1 cellular context compared by ENCODE assay signal in the genomic region with DNA sequence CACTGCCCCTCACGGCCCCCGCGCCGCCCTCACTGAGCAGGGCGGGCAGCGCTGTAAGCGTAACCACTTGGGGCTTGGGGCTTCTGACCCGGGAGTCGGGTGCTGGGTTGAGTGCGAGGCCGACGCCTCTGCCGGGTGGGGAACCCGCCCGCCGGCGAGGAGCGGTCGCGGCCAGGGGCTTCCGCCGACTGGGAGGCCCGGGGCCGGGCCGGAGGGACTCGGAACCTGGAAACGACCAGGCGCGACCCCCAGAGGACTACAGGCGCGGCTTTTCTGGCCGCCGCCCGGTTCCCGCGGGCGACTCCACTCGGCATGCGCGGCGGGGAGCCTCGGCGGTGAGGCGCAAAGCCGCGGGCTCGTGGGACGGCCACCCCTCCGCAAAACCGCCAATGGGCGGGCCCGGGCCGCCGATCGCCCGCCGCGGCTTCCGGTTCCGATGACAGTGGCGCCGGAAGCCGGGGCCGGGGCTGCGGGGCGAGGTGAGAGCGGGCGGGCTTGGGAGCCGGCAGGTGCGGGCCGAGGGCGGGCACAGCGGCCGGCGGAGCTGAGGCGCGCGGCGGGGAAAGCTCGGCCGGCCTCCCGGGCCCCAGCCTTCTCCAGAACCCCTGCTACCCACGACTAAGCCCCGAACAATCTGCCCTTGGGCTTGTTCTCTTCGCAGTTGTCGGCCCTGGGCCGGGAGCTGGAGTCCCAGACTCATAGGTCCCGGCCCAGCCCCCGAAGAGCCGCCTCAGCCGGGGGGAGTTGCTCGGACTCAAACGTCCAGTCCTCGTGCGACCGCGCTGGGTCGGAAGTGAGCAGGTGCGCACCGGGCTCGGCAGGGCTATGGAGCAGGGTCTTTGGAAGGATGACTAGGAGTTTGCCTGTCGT.
A peak's percentile ranks its signal among the peaks of the same experiment; 100 is the strongest.
TF ChIP-seq lines count a peak whose summit lies in the region.

A gene with protein sequence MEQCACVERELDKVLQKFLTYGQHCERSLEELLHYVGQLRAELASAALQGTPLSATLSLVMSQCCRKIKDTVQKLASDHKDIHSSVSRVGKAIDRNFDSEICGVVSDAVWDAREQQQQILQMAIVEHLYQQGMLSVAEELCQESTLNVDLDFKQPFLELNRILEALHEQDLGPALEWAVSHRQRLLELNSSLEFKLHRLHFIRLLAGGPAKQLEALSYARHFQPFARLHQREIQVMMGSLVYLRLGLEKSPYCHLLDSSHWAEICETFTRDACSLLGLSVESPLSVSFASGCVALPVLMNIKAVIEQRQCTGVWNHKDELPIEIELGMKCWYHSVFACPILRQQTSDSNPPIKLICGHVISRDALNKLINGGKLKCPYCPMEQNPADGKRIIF (plus strand): TSS at position 439 of the 870 bp plus-strand sequence. CDS start 7,106 bp downstream, outside the sequence.

TF ChIP-seq in GM12878, 131 proteins besides CTCF, POLR2A, EP300 and RAD21 (continued from another document and continues in another):
- TF ChIP-seq TAF1 (IDR thresholded peaks at IDR 0.05; ENCODE audit: borderline replicate concordance, low read depth, low read length) (peak; percentile 98), SIX5 (IDR thresholded peaks at IDR 0.05; ENCODE audit: low read depth, low read length, severe bottlenecking) (peak; percentile 34), KLF5 (IDR thresholded peaks at IDR 0.05; ENCODE audit: partially characterized antibody) (peak; percentile 98), HCFC1 (IDR thresholded peaks at IDR 0.05; ENCODE audit: low read length) (0 out of 2 replicates have a peak, but pooled peaks have one; percentile 22), MYC (IDR thresholded peaks at IDR 0.05; ENCODE audit: insufficient read depth, insufficient read length, insufficient replicate concordance, low read length, severe bottlenecking) (no peak), BACH1 (IDR thresholded peaks at IDR 0.05; ENCODE audit: borderline replicate concordance) (peak; percentile 88), STAT3 (IDR thresholded peaks at IDR 0.05; ENCODE audit: low read depth, low read length) (no peak), POLR2AphosphoS5 (IDR thresholded peaks at IDR 0.05; ENCODE audit: low read length) (no peak; the same call in 1 of the 2 replicates), FOS (IDR thresholded peaks at IDR 0.05; ENCODE audit: borderline replicate concordance, extremely low read depth, insufficient read length) (no peak), POU2F2 (IDR thresholded peaks at IDR 0.05; ENCODE audit: borderline replicate concordance, low read depth, low read length) (no peak), SMAD5 (IDR thresholded peaks at IDR 0.05; ENCODE audit: low read depth) (no peak), STAT1 (conservative IDR thresholded peaks at IDR 0.05) (no peak; the same call in 1 of the 2 replicates), FOXM1 (IDR thresholded peaks at IDR 0.05; ENCODE audit: low read depth, low read length) (no peak), SMAD1 (IDR thresholded peaks at IDR 0.05; ENCODE audit: low read depth, partially characterized antibody) (no peak), JUNB (IDR thresholded peaks at IDR 0.05) (no peak), SIN3A (IDR thresholded peaks at IDR 0.05; ENCODE audit: low read depth, low read length) (no peak), DPF2 (IDR thresholded peaks at IDR 0.05) (peak; percentile 89), TBL1XR1 (IDR thresholded peaks at IDR 0.05; ENCODE audit: low read depth, low read length) (no peak), NRF1 (conservative IDR thresholded peaks at IDR 0.05; ENCODE audit: low read depth, low read length) (no peak), SUPT20H (IDR thresholded peaks at IDR 0.05; ENCODE audit: borderline replicate concordance, control insufficient read depth, low read depth, low read length) (no peak), ZSCAN29 (IDR thresholded peaks at IDR 0.05) (no peak), IKZF1 (conservative IDR thresholded peaks at IDR 0.05) (peak; percentile 84), YBX1 (IDR thresholded peaks at IDR 0.05) (no peak), TCF12 (IDR thresholded peaks at IDR 0.05; ENCODE audit: low read depth, low read length) (peak; percentile 62), NR2C1 (IDR thresholded peaks at IDR 0.05) (peak; percentile 64), ZZZ3 (IDR thresholded peaks at IDR 0.05; ENCODE audit: control insufficient read depth, insufficient read length, low read depth) (no peak), SMC3 (IDR thresholded peaks at IDR 0.05; ENCODE audit: borderline replicate concordance, low read length) (no peak), LARP7 (IDR thresholded peaks at IDR 0.05) (0 out of 2 replicates have a peak, but pooled peaks have one; percentile 73), ETV6 (conservative IDR thresholded peaks at IDR 0.05 in 1 of 2, IDR thresholded peaks at IDR 0.05 in 1 of 2; ENCODE audit: borderline replicate concordance in 1 of 2, low read depth in 1 of 2) (no peak), NFYA (IDR thresholded peaks at IDR 0.05; ENCODE audit: borderline replicate concordance, low read depth, low read length) (no peak)
- TF ChIP-seq, protein P1, sequence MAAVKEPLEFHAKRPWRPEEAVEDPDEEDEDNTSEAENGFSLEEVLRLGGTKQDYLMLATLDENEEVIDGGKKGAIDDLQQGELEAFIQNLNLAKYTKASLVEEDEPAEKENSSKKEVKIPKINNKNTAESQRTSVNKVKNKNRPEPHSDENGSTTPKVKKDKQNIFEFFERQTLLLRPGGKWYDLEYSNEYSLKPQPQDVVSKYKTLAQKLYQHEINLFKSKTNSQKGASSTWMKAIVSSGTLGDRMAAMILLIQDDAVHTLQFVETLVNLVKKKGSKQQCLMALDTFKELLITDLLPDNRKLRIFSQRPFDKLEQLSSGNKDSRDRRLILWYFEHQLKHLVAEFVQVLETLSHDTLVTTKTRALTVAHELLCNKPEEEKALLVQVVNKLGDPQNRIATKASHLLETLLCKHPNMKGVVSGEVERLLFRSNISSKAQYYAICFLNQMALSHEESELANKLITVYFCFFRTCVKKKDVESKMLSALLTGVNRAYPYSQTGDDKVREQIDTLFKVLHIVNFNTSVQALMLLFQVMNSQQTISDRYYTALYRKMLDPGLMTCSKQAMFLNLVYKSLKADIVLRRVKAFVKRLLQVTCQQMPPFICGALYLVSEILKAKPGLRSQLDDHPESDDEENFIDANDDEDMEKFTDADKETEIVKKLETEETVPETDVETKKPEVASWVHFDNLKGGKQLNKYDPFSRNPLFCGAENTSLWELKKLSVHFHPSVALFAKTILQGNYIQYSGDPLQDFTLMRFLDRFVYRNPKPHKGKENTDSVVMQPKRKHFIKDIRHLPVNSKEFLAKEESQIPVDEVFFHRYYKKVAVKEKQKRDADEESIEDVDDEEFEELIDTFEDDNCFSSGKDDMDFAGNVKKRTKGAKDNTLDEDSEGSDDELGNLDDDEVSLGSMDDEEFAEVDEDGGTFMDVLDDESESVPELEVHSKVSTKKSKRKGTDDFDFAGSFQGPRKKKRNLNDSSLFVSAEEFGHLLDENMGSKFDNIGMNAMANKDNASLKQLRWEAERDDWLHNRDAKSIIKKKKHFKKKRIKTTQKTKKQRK (IDR thresholded peaks at IDR 0.05; ENCODE audit: low read depth, low read length): no peak
- TF ChIP-seq, protein P2, sequence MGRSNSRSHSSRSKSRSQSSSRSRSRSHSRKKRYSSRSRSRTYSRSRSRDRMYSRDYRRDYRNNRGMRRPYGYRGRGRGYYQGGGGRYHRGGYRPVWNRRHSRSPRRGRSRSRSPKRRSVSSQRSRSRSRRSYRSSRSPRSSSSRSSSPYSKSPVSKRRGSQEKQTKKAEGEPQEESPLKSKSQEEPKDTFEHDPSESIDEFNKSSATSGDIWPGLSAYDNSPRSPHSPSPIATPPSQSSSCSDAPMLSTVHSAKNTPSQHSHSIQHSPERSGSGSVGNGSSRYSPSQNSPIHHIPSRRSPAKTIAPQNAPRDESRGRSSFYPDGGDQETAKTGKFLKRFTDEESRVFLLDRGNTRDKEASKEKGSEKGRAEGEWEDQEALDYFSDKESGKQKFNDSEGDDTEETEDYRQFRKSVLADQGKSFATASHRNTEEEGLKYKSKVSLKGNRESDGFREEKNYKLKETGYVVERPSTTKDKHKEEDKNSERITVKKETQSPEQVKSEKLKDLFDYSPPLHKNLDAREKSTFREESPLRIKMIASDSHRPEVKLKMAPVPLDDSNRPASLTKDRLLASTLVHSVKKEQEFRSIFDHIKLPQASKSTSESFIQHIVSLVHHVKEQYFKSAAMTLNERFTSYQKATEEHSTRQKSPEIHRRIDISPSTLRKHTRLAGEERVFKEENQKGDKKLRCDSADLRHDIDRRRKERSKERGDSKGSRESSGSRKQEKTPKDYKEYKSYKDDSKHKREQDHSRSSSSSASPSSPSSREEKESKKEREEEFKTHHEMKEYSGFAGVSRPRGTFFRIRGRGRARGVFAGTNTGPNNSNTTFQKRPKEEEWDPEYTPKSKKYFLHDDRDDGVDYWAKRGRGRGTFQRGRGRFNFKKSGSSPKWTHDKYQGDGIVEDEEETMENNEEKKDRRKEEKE (IDR thresholded peaks at IDR 0.05): peak; percentile 89
- TF ChIP-seq, protein P3, sequence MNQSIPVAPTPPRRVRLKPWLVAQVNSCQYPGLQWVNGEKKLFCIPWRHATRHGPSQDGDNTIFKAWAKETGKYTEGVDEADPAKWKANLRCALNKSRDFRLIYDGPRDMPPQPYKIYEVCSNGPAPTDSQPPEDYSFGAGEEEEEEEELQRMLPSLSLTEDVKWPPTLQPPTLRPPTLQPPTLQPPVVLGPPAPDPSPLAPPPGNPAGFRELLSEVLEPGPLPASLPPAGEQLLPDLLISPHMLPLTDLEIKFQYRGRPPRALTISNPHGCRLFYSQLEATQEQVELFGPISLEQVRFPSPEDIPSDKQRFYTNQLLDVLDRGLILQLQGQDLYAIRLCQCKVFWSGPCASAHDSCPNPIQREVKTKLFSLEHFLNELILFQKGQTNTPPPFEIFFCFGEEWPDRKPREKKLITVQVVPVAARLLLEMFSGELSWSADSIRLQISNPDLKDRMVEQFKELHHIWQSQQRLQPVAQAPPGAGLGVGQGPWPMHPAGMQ (IDR thresholded peaks at IDR 0.05; ENCODE audit: borderline replicate concordance): no peak
- TF ChIP-seq, protein P4, sequence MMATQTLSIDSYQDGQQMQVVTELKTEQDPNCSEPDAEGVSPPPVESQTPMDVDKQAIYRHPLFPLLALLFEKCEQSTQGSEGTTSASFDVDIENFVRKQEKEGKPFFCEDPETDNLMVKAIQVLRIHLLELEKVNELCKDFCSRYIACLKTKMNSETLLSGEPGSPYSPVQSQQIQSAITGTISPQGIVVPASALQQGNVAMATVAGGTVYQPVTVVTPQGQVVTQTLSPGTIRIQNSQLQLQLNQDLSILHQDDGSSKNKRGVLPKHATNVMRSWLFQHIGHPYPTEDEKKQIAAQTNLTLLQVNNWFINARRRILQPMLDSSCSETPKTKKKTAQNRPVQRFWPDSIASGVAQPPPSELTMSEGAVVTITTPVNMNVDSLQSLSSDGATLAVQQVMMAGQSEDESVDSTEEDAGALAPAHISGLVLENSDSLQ (IDR thresholded peaks at IDR 0.05): no peak
- TF ChIP-seq, protein P5, sequence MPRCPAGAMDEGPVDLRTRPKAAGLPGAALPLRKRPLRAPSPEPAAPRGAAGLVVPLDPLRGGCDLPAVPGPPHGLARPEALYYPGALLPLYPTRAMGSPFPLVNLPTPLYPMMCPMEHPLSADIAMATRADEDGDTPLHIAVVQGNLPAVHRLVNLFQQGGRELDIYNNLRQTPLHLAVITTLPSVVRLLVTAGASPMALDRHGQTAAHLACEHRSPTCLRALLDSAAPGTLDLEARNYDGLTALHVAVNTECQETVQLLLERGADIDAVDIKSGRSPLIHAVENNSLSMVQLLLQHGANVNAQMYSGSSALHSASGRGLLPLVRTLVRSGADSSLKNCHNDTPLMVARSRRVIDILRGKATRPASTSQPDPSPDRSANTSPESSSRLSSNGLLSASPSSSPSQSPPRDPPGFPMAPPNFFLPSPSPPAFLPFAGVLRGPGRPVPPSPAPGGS (IDR thresholded peaks at IDR 0.05; ENCODE audit: borderline replicate concordance, insufficient read depth, low read depth, low read length, poor library complexity, severe bottlenecking): peak; percentile 78
- TF ChIP-seq, protein P6, sequence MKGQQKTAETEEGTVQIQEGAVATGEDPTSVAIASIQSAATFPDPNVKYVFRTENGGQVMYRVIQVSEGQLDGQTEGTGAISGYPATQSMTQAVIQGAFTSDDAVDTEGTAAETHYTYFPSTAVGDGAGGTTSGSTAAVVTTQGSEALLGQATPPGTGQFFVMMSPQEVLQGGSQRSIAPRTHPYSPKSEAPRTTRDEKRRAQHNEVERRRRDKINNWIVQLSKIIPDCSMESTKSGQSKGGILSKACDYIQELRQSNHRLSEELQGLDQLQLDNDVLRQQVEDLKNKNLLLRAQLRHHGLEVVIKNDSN (IDR thresholded peaks at IDR 0.05; ENCODE audit: borderline replicate concordance, extremely low read length, insufficient read depth, low read depth, low read length): no peak
- TF ChIP-seq, protein P7, sequence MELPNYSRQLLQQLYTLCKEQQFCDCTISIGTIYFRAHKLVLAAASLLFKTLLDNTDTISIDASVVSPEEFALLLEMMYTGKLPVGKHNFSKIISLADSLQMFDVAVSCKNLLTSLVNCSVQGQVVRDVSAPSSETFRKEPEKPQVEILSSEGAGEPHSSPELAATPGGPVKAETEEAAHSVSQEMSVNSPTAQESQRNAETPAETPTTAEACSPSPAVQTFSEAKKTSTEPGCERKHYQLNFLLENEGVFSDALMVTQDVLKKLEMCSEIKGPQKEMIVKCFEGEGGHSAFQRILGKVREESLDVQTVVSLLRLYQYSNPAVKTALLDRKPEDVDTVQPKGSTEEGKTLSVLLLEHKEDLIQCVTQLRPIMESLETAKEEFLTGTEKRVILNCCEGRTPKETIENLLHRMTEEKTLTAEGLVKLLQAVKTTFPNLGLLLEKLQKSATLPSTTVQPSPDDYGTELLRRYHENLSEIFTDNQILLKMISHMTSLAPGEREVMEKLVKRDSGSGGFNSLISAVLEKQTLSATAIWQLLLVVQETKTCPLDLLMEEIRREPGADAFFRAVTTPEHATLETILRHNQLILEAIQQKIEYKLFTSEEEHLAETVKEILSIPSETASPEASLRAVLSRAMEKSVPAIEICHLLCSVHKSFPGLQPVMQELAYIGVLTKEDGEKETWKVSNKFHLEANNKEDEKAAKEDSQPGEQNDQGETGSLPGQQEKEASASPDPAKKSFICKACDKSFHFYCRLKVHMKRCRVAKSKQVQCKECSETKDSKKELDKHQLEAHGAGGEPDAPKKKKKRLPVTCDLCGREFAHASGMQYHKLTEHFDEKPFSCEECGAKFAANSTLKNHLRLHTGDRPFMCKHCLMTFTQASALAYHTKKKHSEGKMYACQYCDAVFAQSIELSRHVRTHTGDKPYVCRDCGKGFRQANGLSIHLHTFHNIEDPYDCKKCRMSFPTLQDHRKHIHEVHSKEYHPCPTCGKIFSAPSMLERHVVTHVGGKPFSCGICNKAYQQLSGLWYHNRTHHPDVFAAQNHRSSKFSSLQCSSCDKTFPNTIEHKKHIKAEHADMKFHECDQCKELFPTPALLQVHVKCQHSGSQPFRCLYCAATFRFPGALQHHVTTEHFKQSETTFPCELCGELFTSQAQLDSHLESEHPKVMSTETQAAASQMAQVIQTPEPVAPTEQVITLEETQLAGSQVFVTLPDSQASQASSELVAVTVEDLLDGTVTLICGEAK (IDR thresholded peaks at IDR 0.05; ENCODE audit: borderline replicate concordance): no peak
